In genomic region chr17:59329558-59330313, GRCh38 we compare ENCODE assay signal across 8 cellular contexts. TPM values are rescaled to one million over a fixed set of nuclear protein-coding genes. Genes with fewer than 3 reads are reported as not detected.
DNase-seq lines count a peak whose midpoint lies in the region; ATAC-seq lines count a peak whose summit lies in the region.

No MANE protein-coding gene starts in this region.

- in situ Hi-C loops in HAP-1 (cut with MboI; ENCODE audit: low sequenced_read_pairs): no loop called here

- DNase-seq in COLO668 (lab: John Stamatoyannopoulos, UW; ENCODE audit: unreplicated experiment) (peak; percentile 49), HAP-1 (ENCODE audit: low spot score in 2 of 2) (peak; percentile 83 to 90), NCI-H226 (peak; percentile 43), dermis blood vessel endothelial cell (peak; percentile 94)
- DNase-seq in activated CD4-positive, alpha-beta T cell treated with anti-CD3 and anti-CD28 coated beads for 1 hour: peak; percentile 20
- peak; percentile 54 for DNase-seq in stimulated activated CD4-positive, alpha-beta T cell treated with anti-CD3 and anti-CD28 coated beads, Interleukin-15, amount 100 ng/mL, for 24 hours

- no peak overlapping the region for H3K4me3 ChIP-seq in HAP-1

- no peaks in the 10 kb centered on the region for H3K36me3 ChIP-seq in HAP-1 (replicated peaks)

- no peak for ATAC-seq in HG03159 (IDR thresholded peaks at IDR 0.05; ENCODE audit: unreplicated experiment)

- peaks cover 14% of the 10 kb centered on the region for H3K4me1 ChIP-seq in HAP-1

- H3K9me3 ChIP-seq in HAP-1: no peaks in the 10 kb centered on the region

- peak overlapping the region; percentile 71 for H3K27ac ChIP-seq in layer of hippocampus (ENCODE audit: low read depth, low read length)

- peaks cover 4% of the 10 kb centered on the region for H3K27me3 ChIP-seq in HAP-1 (ENCODE audit: low read depth)
- H3K27me3 ChIP-seq in layer of hippocampus (ENCODE audit: control insufficient read depth, insufficient read depth, low read length): no peaks in the 10 kb centered on the region

RNA-seq across cellular contexts. Expression of gene YPEL2, which starts 1.7 kb away (rescaled TPM):
- 90.8 and 101 TPM in 2 replicates for total RNA-seq in dermis blood vessel endothelial cell

Comparison
In these comparisons a context has a peak if more than half of its experiments do, and no peak if none do; other contexts are left out.
1. DNase-seq: peak in every context shown above with its lines; median percentile 94 in dermis blood vessel endothelial cell; 86 in HAP-1; 54 in stimulated activated CD4-positive, alpha-beta T cell treated with anti-CD3 and anti-CD28 coated beads, Interleukin-15, amount 100 ng/mL, for 24 hours; 49 in COLO668; 43 in NCI-H226; 20 in activated CD4-positive, alpha-beta T cell treated with anti-CD3 and anti-CD28 coated beads for 1 hour.